8 cellular contexts compared by ENCODE assay signal in the genomic region with DNA sequence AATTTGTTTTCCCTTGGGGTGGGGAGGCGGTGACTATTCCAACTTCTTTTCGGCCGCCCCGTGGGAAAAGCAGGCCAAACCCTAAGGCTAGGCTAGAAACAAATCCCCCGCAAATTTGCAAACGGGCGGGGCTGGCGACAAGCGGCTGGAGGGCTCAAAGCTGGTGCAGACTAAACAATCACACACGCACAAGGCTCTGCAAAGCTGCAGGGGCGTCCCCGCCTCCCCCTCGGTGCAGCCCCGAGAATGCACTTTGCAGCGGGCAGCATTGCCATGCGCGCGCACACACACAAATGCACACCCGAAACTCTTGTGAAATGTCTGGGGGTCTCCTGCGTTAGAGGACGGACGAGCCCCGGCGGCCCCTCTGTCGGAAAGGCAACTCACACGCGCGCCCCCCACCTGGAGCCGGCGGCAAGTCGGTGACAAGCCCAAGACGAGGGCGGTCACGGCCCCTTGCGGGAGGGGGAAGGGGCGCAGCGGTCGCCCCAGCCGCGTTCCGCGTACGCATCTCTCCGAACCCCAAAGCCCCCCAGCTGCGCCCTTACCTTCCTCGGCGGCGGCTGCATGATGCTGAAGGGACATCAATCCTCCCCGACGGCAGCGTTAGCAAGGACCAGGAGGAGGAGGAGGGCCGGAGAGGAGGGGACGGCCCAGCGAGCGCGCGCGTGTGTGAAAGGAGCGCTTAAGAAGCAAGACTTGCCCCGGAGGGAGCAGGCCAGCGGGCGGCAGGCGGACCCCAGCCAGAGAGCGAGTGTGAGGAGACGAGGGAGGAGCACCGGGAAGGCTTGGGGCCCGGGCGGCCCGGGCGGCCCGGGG. TPM values are rescaled to one million over a fixed set of nuclear protein-coding genes. Genes with fewer than 3 reads are reported as not detected.
DNase-seq lines count a peak whose midpoint lies in the region; ATAC-seq and TF ChIP-seq lines count a peak whose summit lies in the region.

No MANE protein-coding gene starts in this region.

- H3K4me1 ChIP-seq in heart left ventricle (peaks cover 2 to 66% (median 46%) of the 10 kb centered on the region in 12 donors), vagina (peaks cover 24% of the 10 kb centered on the region)

- WGBS in heart left ventricle, 4 donors: 0 to 1% (median 1%) methylated on average over 44 to 71 of the region's 71 CpGs

- H3K9me3 ChIP-seq in heart left ventricle (no peaks in the 10 kb centered on the region), vagina (no peaks in the 10 kb centered on the region)

- ATAC-seq in HG03571 (IDR thresholded peaks at IDR 0.05; ENCODE audit: unreplicated experiment) (peak; percentile 20), heart left ventricle (peak in 3 of 4 donors; percentile 38 to 65 (median 53))
- peak; percentile 40 for ATAC-seq in activated naive CD8-positive, alpha-beta T cell treated with anti-CD3 and anti-CD28 coated beads, Interleukin-2, amount 50 U/mL, for 24 hours

- intact Hi-C loops in heart left ventricle (cut with DNase I): loop anchor here (1.0 to 10.0 kb wide), 12 partner anchors 35 to 417 kb away; no protein-coding TSS in a partner anchor
- intact Hi-C loops in posterior cingulate gyrus (cut with DNase I): loop anchor here (5.0 to 10.0 kb wide), 4 partner anchors 36 to 307 kb away; no protein-coding TSS in a partner anchor
- intact Hi-C loops in vagina (cut with DNase I): loop anchor here (10.0 kb wide), 1 partner anchor 307 kb away; no protein-coding TSS in a partner anchor

- H3K27ac Mint-ChIP-seq in activated naive CD8-positive, alpha-beta T cell treated with anti-CD3 and anti-CD28 coated beads, Interleukin-2, amount 50 U/mL, for 24 hours: peak overlapping the region; percentile 87

- TF ChIP-seq CTCF in heart left ventricle (IDR thresholded peaks at IDR 0.05) (no peak), vagina (IDR thresholded peaks at IDR 0.05) (no peak)

- TF ChIP-seq POLR2A in GM19193 (IDR thresholded peaks at IDR 0.05; ENCODE audit: extremely low read depth, insufficient read depth, insufficient read length) (peak; percentile 59), Raji (IDR thresholded peaks at IDR 0.05; ENCODE audit: insufficient read depth, low read depth, low read length) (peak; percentile 79), heart left ventricle (IDR thresholded peaks at IDR 0.05) (no peak), vagina (IDR thresholded peaks at IDR 0.05) (no peak)

- peak overlapping the region; percentile 93 for H3K4me3 Mint-ChIP-seq in activated naive CD8-positive, alpha-beta T cell treated with anti-CD3 and anti-CD28 coated beads, Interleukin-2, amount 50 U/mL, for 24 hours

- peaks cover 53% of the 10 kb centered on the region for H3K4me1 Mint-ChIP-seq in activated naive CD8-positive, alpha-beta T cell treated with anti-CD3 and anti-CD28 coated beads, Interleukin-2, amount 50 U/mL, for 24 hours

- H3K9me3 Mint-ChIP-seq in activated naive CD8-positive, alpha-beta T cell treated with anti-CD3 and anti-CD28 coated beads, Interleukin-2, amount 50 U/mL, for 24 hours: no peaks in the 10 kb centered on the region

- peak; percentile 58 for DNase-seq in CD1c-positive myeloid dendritic cell (ENCODE audit: extremely low spot score)
- DNase-seq in activated naive CD8-positive, alpha-beta T cell treated with anti-CD3 and anti-CD28 coated beads, Interleukin-2, amount 50 U/mL, for 24 hours: peak; percentile 70
- peak; percentile 80 to 90 (median 84) for DNase-seq in heart left ventricle
- DNase-seq in posterior cingulate gyrus: peak; percentile 32 to 92 (median 48)
- no peak for DNase-seq in vagina (ENCODE audit: extremely low spot score in 2 of 2)

- no peaks in the 10 kb centered on the region for H3K27me3 Mint-ChIP-seq in activated naive CD8-positive, alpha-beta T cell treated with anti-CD3 and anti-CD28 coated beads, Interleukin-2, amount 50 U/mL, for 24 hours

- no peaks in the 10 kb centered on the region for H3K27me3 ChIP-seq in heart left ventricle
- H3K27me3 ChIP-seq in vagina: no peaks in the 10 kb centered on the region

- H3K4me3 ChIP-seq in heart left ventricle: peak overlapping the region; percentile 65 to 97 (median 92)
- H3K4me3 ChIP-seq in vagina: peak overlapping the region; percentile 79 to 94

- peaks cover 0 to 32% (median 18%) of the 10 kb centered on the region in 9 donors for H3K36me3 ChIP-seq in heart left ventricle
- H3K36me3 ChIP-seq in vagina: no peaks in the 10 kb centered on the region

- peaks cover 22% of the 10 kb centered on the region for H3K36me3 Mint-ChIP-seq in activated naive CD8-positive, alpha-beta T cell treated with anti-CD3 and anti-CD28 coated beads, Interleukin-2, amount 50 U/mL, for 24 hours (ENCODE audit: low read depth)

- H3K27ac ChIP-seq in heart left ventricle (peak overlapping the region; percentile 91 to 99 (median 98)), vagina (peak overlapping the region; percentile 97)

RNA-seq across cellular contexts. Expression of a gene that starts 0.6 kb away (rescaled TPM):
- total RNA-seq in heart left ventricle (10 to 100 TPM; 15.3 to 61.1 (median 40.3) TPM), vagina (15.7 TPM)
- polyA plus RNA-seq in heart left ventricle: 10 to 100 TPM in 1 of 2 donors, 1 to 10 TPM in 1; 9.9 to 23.8 TPM

Comparison
In these comparisons a context has a peak if more than half of its experiments do, and no peak if none do; other contexts are left out.
1. DNase-seq: peak in CD1c-positive myeloid dendritic cell (single experiment), activated naive CD8-positive, alpha-beta T cell treated with anti-CD3 and anti-CD28 coated beads, Interleukin-2, amount 50 U/mL, for 24 hours (single experiment), heart left ventricle (5 of 5) and posterior cingulate gyrus (10 of 10); none in vagina (0 of 2).
2. POLR2A ChIP-seq: peak in GM19193 (single experiment) and Raji (single experiment); none in heart left ventricle (0 of 2) and vagina (0 of 2).
3. Peak in every context shown above with its lines, with median percentiles within 50 percentile points of each other: ATAC-seq.